ENCODE assay signal across 8 cellular contexts in genomic region chr7:30225863-30226361, GRCh38. TPM values are rescaled to one million over a fixed set of nuclear protein-coding genes. Genes with fewer than 3 reads are reported as not detected.
A peak's percentile ranks its signal among the peaks of the same experiment; 100 is the strongest.
DNase-seq lines count a peak whose midpoint lies in the region; ATAC-seq, FAIRE-seq and TF ChIP-seq lines count a peak whose summit lies in the region.

No MANE protein-coding gene starts in this region.

- WGBS in small intestine, 3 donors, result 7 to 28% (median 20%) methylated on average over 3 of the region's 3 CpGs
- WGBS in endodermal cell (ENCODE audit: insufficient coverage in 1 of 2, insufficient read length in 1 of 2), 2 experiments, result 75 to 88% methylated on average over 3 of the region's 3 CpGs

- ATAC-seq in GM18870 (IDR thresholded peaks at IDR 0.05; ENCODE audit: unreplicated experiment), result peak; percentile 81
- peak; percentile 89 for ATAC-seq in HG03097 (IDR thresholded peaks at IDR 0.05; ENCODE audit: low FRiP score, unreplicated experiment)

- H3K4me1 Mint-ChIP-seq in endodermal cell, result peaks cover 3% of the 10 kb centered on the region

- no peak overlapping the region for H3K4me3 ChIP-seq in small intestine (ENCODE audit: low read depth in 1 of 2, low read length in 2 of 2)
- H3K4me3 ChIP-seq in endodermal cell (ENCODE audit: low read length), result no peak overlapping the region

- no peak overlapping the region for H3K27ac Mint-ChIP-seq in endodermal cell

- H3K36me3 ChIP-seq in small intestine (ENCODE audit: control insufficient read depth in 2 of 2, insufficient read depth in 2 of 2, low read length in 2 of 2) (no peaks in the 10 kb centered on the region), endodermal cell (ENCODE audit: control insufficient read depth, insufficient read depth, low read length) (no peaks in the 10 kb centered on the region)

- H3K9me3 ChIP-seq in small intestine (ENCODE audit: control insufficient read depth, low read depth) (no peaks in the 10 kb centered on the region), endodermal cell (ENCODE audit: control insufficient read depth, low read length) (no peaks in the 10 kb centered on the region)

- no peaks in the 10 kb centered on the region for H3K9me3 Mint-ChIP-seq in endodermal cell

- FAIRE-seq in small intestine (lab: Jason Lieb, UNC), result no peak

- no peak overlapping the region for H3K9ac ChIP-seq in endodermal cell (ENCODE audit: extremely low read depth, low read length, poor library complexity, severe bottlenecking)

- H3K4me1 ChIP-seq in small intestine (ENCODE audit: control insufficient read depth in 2 of 2, insufficient read depth in 1 of 2, low read depth in 1 of 2, low read length in 1 of 2), result no peaks in the 10 kb centered on the region
- no peaks in the 10 kb centered on the region for H3K4me1 ChIP-seq in endodermal cell (ENCODE audit: control insufficient read depth, insufficient read depth, low read length)

- no peaks in the 10 kb centered on the region for H3K36me3 Mint-ChIP-seq in endodermal cell (ENCODE audit: low read depth)

- H3K27me3 Mint-ChIP-seq in endodermal cell (ENCODE audit: insufficient read depth), result peaks cover 4% of the 10 kb centered on the region

- DNase-seq in AG20443 (ENCODE audit: low spot score) (peak; percentile 33), NCI-H2107 (lab: John Stamatoyannopoulos, UW) (peak; percentile 64), amygdala (lab: John Stamatoyannopoulos, UW) (peak in 47 of 56 donors; percentile 19 to 82 (median 48)), iris pigment epithelial cell (ENCODE audit: low read depth) (peak; percentile 40), small intestine (peak; percentile 69), endodermal cell (no peak)

- no peak for TF ChIP-seq CTCF in endodermal cell (conservative IDR thresholded peaks at IDR 0.05)

- no peak overlapping the region for H3K4me3 Mint-ChIP-seq in endodermal cell

- H3K27me3 ChIP-seq in small intestine (ENCODE audit: control insufficient read depth in 2 of 2, insufficient read depth in 2 of 2, low read length in 2 of 2) (no peaks in the 10 kb centered on the region), endodermal cell (ENCODE audit: control insufficient read depth, insufficient read depth, low read length, poor library complexity, severe bottlenecking) (no peaks in the 10 kb centered on the region)

- H3K27ac ChIP-seq in small intestine (ENCODE audit: low read depth in 1 of 2, low read length in 1 of 2) (peak overlapping the region in 1 of 2 donors; percentile 75), endodermal cell (ENCODE audit: low read depth, low read length) (no peak overlapping the region)

RNA-seq across cellular contexts. Expression of gene ZNRF2, which starts 58.5 kb away (rescaled TPM):
- polyA plus RNA-seq in small intestine, result 10 to 100 TPM in 2 of 3 donors, 1 to 10 TPM in 1; 8.9 to 19.9 (median 17.6) TPM
- total RNA-seq in endodermal cell, result 10 to 100 TPM; 15.5 to 20.9 TPM
- 9.6 TPM for polyA plus RNA-seq in endodermal cell (2013, experiment 1 of 2)
- 9.2 TPM for polyA plus RNA-seq in endodermal cell (2013, experiment 2 of 2)
